Comparison of ENCODE assay signal across 8 cellular contexts in the genomic region with DNA sequence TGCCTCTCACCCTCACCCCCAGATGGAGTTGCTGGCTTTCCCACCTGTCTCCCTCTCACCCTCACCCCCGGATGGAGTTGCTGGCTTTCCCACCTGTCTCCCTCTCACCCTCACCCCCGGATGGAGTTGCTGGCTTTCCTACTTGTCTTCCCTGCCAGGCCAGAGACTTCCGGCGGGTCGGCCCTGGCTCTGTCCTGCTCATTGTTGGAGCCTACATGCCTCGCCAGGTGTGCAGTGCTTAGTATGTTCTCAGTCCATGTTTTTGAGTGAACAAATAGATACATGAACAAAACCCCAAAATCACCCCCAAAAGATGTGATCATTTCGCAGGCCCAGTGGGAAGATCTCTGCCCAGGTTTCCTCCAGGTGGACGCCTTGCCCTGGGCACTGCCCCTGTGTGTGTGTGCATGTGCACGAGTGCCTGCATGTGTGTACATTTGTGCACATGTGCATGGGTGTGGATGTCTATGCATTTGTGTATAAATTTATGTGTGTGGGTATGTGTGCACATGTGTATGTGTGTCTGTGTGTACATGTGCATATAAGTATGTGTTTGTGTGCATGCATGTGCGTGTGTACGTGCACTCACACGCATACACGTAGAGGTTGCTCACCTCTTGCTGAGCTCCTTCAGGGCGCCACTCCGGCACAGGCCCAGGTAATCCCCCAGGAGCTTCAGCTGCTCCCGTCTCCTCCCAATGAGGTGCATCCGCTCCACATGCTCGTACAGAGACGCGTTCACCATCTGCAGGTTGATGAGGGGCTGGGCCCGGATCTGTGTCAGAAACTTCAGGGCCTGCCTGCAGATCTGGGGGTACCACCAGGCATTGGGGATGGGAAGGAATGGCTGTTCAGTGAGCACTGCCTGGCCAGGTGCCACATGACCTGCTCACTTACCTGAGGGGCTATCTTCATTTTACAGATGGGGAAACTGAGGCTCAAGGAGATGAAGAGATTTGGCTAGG. TPM values are rescaled to one million over a fixed set of nuclear protein-coding genes. Genes with fewer than 3 reads are reported as not detected.
A peak's percentile ranks its signal among the peaks of the same experiment; 100 is the strongest.
DNase-seq lines count a peak whose midpoint lies in the region; ATAC-seq, FAIRE-seq and TF ChIP-seq lines count a peak whose summit lies in the region.
"Not testable (repeated sequence)": the region's sequence is repeated elsewhere in the genome, so short reads cannot be mapped to it uniquely, and the experiment has no call there.

No MANE protein-coding gene starts in this region.

- not testable (repeated sequence) for H3K79me2 ChIP-seq in PC-9 (ENCODE audit: low read depth); K562 (ENCODE audit: control insufficient read depth, insufficient read depth, low read length)

- ATAC-seq in activated CD8-positive, alpha-beta T cell treated with anti-CD3 and anti-CD28 coated beads, Interleukin-2, amount 10 ng/mL, durations not matched to agents 7 days and 5 days; K562; natural killer cell; upper lobe of left lung (ENCODE audit: low FRiP score in 2 of 2): not testable (repeated sequence)

- H3K4me2 ChIP-seq in PC-9, result 0 out of 2 replicates have a peak overlapping the region, but pooled peaks have one; percentile 37
- not testable (repeated sequence) for H3K4me2 ChIP-seq in K562 (ENCODE audit: insufficient read depth, low read length)

- not testable (repeated sequence) for H3K27me3 Mint-ChIP-seq in activated CD8-positive, alpha-beta T cell treated with anti-CD3 and anti-CD28 coated beads, Interleukin-2, amount 10 ng/mL, durations not matched to agents 7 days and 5 days (ENCODE audit: low read depth); endothelial cell (ENCODE audit: unreplicated experiment); natural killer cell (ENCODE audit: low read depth in 2 of 2)

- BruUV-seq in PC-9 (replicated peaks; lab: Mats Ljungman, UMichigan); K562 (replicated peaks; lab: Mats Ljungman, UMichigan): not testable (repeated sequence)

- DNase-seq in GM12891 (ENCODE audit: insufficient read length, low spot score); PC-9; activated CD8-positive, alpha-beta T cell treated with anti-CD3 and anti-CD28 coated beads, Interleukin-2, amount 10 ng/mL, durations not matched to agents 7 days and 5 days; K562 (ENCODE audit: extremely low read depth in 1 of 4, low spot score in 3 of 4); endothelial cell (ENCODE audit: low spot score); natural killer cell: not testable (repeated sequence)
- peak; percentile 32 for DNase-seq in islet precursor cell
- DNase-seq in upper lobe of left lung, result peak in 1 of 2 donors; percentile 38

- in situ Hi-C loops in K562 (cut with MboI), result loop anchor here (25.0 kb wide), 1 partner anchor 1067 kb away; a partner anchor contains a TSS

- not testable (repeated sequence) for H3K36me3 ChIP-seq in PC-9 (ENCODE audit: low read depth); K562 (ENCODE audit: control insufficient read depth, insufficient read depth, low read length)
- H3K36me3 ChIP-seq in upper lobe of left lung, result peaks cover 0 to 31% (median 16%) of the 10 kb centered on the region in 4 donors

- H3K27ac Mint-ChIP-seq in activated CD8-positive, alpha-beta T cell treated with anti-CD3 and anti-CD28 coated beads, Interleukin-2, amount 10 ng/mL, durations not matched to agents 7 days and 5 days, result peak overlapping the region; percentile 64
- H3K27ac Mint-ChIP-seq in endothelial cell (ENCODE audit: unreplicated experiment) (peak overlapping the region; percentile 79), natural killer cell (peak overlapping the region; percentile 84 to 89)

- not testable (repeated sequence) for TF ChIP-seq POLR2A in GM12891 (IDR thresholded peaks at IDR 0.05; ENCODE audit: low read depth, low read length); K562 (conservative IDR thresholded peaks at IDR 0.05); upper lobe of left lung (IDR thresholded peaks at IDR 0.05)

- CTCF ChIA-PET in PC-9 (lab: Charles Lee); activated CD8-positive, alpha-beta T cell treated with anti-CD3 and anti-CD28 coated beads, Interleukin-2, amount 10 ng/mL, durations not matched to agents 7 days and 5 days (lab: Charles Lee); K562 (lab: Yijun Ruan, JAX; ENCODE audit: low intra/inter-chr PET ratio): not testable (repeated sequence)

- intact Hi-C loops in PC-9 (cut with micrococcal nuclease; ENCODE audit: unreplicated experiment); K562 (cut with micrococcal nuclease); natural killer cell (cut with micrococcal nuclease): not testable (repeated sequence)

- not testable (repeated sequence) for TF ChIP-seq RAD21 in K562 (CRISPR knock-in tag; conservative IDR thresholded peaks at IDR 0.05 in 1 of 2, IDR thresholded peaks at IDR 0.05 in 1 of 2)

- H3K4me1 Mint-ChIP-seq in activated CD8-positive, alpha-beta T cell treated with anti-CD3 and anti-CD28 coated beads, Interleukin-2, amount 10 ng/mL, durations not matched to agents 7 days and 5 days (ENCODE audit: low read depth), result peaks cover 49% of the 10 kb centered on the region
- H3K4me1 Mint-ChIP-seq in endothelial cell (ENCODE audit: unreplicated experiment), result peaks cover 29% of the 10 kb centered on the region
- peaks cover 14 to 32% of the 10 kb centered on the region in 2 donors for H3K4me1 Mint-ChIP-seq in natural killer cell

- TF ChIP-seq CTCF in PC-9 (conservative IDR thresholded peaks at IDR 0.05); K562 (IDR thresholded peaks at IDR 0.05 in 2 of 3, conservative IDR thresholded peaks at IDR 0.05 in 1 of 3; ENCODE audit: insufficient read depth in 2 of 3, low read depth in 1 of 3, low read length in 3 of 3); endothelial cell (IDR thresholded peaks at IDR 0.05; ENCODE audit: unreplicated experiment); natural killer cell (IDR thresholded peaks at IDR 0.05); upper lobe of left lung (IDR thresholded peaks at IDR 0.05): not testable (repeated sequence)

- POLR2A ChIA-PET in PC-9 (lab: Charles Lee; ENCODE audit: unreplicated experiment); activated CD8-positive, alpha-beta T cell treated with anti-CD3 and anti-CD28 coated beads, Interleukin-2, amount 10 ng/mL, durations not matched to agents 7 days and 5 days (lab: Charles Lee); K562 (lab: Yijun Ruan, JAX): not testable (repeated sequence)

- H3K9ac ChIP-seq in K562 (ENCODE audit: insufficient read depth in 1 of 2, low read depth in 2 of 2, low read length in 2 of 2), result not testable (repeated sequence)

- H3F3A ChIP-seq in PC-9 (ENCODE audit: insufficient read depth, low read depth), result peaks cover 26% of the 10 kb centered on the region

- H3K9me2 ChIP-seq in PC-9 (ENCODE audit: insufficient read depth), result not testable (repeated sequence)

- 93% methylated on average over 17 of the region's 21 CpGs for WGBS in K562 (ENCODE audit: insufficient coverage, low coverage, missing lambda C conversion rate)
- 92% methylated on average over 11 to 21 of the region's 21 CpGs for WGBS in upper lobe of left lung, 2 donors

- H3K9me3 Mint-ChIP-seq in activated CD8-positive, alpha-beta T cell treated with anti-CD3 and anti-CD28 coated beads, Interleukin-2, amount 10 ng/mL, durations not matched to agents 7 days and 5 days (ENCODE audit: insufficient read depth); endothelial cell (ENCODE audit: unreplicated experiment); natural killer cell: not testable (repeated sequence)

- not testable (repeated sequence) for H3K4me3 Mint-ChIP-seq in activated CD8-positive, alpha-beta T cell treated with anti-CD3 and anti-CD28 coated beads, Interleukin-2, amount 10 ng/mL, durations not matched to agents 7 days and 5 days; natural killer cell
- peak overlapping the region; percentile 69 for H3K4me3 Mint-ChIP-seq in endothelial cell (ENCODE audit: unreplicated experiment)

- not testable (repeated sequence) for H3K27me3 ChIP-seq in PC-9 (ENCODE audit: insufficient read depth, low read depth); K562 (ENCODE audit: control insufficient read depth in 2 of 2, insufficient read depth in 2 of 2, low read length in 2 of 2); upper lobe of left lung

- H4K20me1 ChIP-seq in PC-9 (ENCODE audit: insufficient read depth); K562 (replicated peaks; ENCODE audit: control insufficient read depth, insufficient read depth, low read length): not testable (repeated sequence)

- not testable (repeated sequence) for TF ChIP-seq EP300 in K562 (IDR thresholded peaks at IDR 0.05; ENCODE audit: low read length); upper lobe of left lung (IDR thresholded peaks at IDR 0.05)

- peaks cover 36% of the 10 kb centered on the region for H3K4me1 ChIP-seq in PC-9 (replicated peaks; ENCODE audit: insufficient read depth)
- not testable (repeated sequence) for H3K4me1 ChIP-seq in K562 (replicated peaks in 1 of 2; ENCODE audit: control insufficient read depth in 2 of 2, insufficient read depth in 2 of 2, low read length in 2 of 2)
- H3K4me1 ChIP-seq in upper lobe of left lung, result peaks cover 16 to 26% (median 23%) of the 10 kb centered on the region in 4 donors

- not testable (repeated sequence) for H3K27ac ChIP-seq in PC-9; K562 (ENCODE audit: extremely low read depth, low read depth, low read length)
- peak overlapping the region in 3 of 4 donors; percentile 54 to 70 (median 66) for H3K27ac ChIP-seq in upper lobe of left lung

- H3K9me1 ChIP-seq in K562 (ENCODE audit: control insufficient read depth, insufficient read depth, low read length), result not testable (repeated sequence)

- peaks cover 29% of the 10 kb centered on the region for H3K36me3 Mint-ChIP-seq in activated CD8-positive, alpha-beta T cell treated with anti-CD3 and anti-CD28 coated beads, Interleukin-2, amount 10 ng/mL, durations not matched to agents 7 days and 5 days (ENCODE audit: low read depth)
- not testable (repeated sequence) for H3K36me3 Mint-ChIP-seq in endothelial cell (ENCODE audit: low read depth, unreplicated experiment); natural killer cell

- not testable (repeated sequence) for H3K4me3 ChIP-seq in PC-9, K562, upper lobe of left lung

- FAIRE-seq in GM12891 (lab: Jason Lieb, UNC) (peak; percentile 69), K562 (lab: Jason Lieb, UNC) (peak; percentile 55)

- H3K9me3 ChIP-seq in PC-9 (ENCODE audit: insufficient read depth, low read depth); K562 (replicated peaks; ENCODE audit: control insufficient read depth, insufficient read depth, low read depth, low read length); upper lobe of left lung: not testable (repeated sequence)

- not testable (repeated sequence) for H2AFZ ChIP-seq in PC-9; K562 (ENCODE audit: low read depth, low read length)

RNA-seq across cellular contexts. Expression of a gene that starts 12.5 kb away (rescaled TPM):
- polyA plus RNA-seq in GM12891 (2012; ENCODE audit: low read depth, missing spikeins), result 16.0 TPM
- total RNA-seq in PC-9 (2021) (60.6 and 61.4 TPM in 2 replicates), K562 (2014; rRNA removed) (2.7 and 3.4 TPM in 2 replicates), K562 (2014; rRNA removed; fragmentation: Illumina TruSeq; extraction: Trizol) (0.64 and 1.1 TPM in 2 replicates), K562 (2015; rRNA removed; fragmentation: Illumina TruSeq; extraction: Trizol) (1.2 and 2.1 TPM in 2 replicates), K562 (2021) (3.0 and 3.7 TPM in 2 replicates), endothelial cell (ENCODE audit: unreplicated experiment) (155 TPM), natural killer cell (100 to 1,000 TPM; 125 to 141 (median 126) TPM), upper lobe of left lung (100 to 1,000 TPM in 1 of 6 donors, 10 to 100 TPM in 5; 46.1 to 243 (median 81.4) TPM)
- total RNA-seq in activated CD8-positive, alpha-beta T cell treated with anti-CD3 and anti-CD28 coated beads, Interleukin-2, amount 10 ng/mL, durations not matched to agents 7 days and 5 days, result 100 to 1,000 TPM; 100 to 106 TPM
- total RNA-seq in K562 (2011; cell fraction: chromatin; rRNA removed; ENCODE audit: low replicate concordance), result 9.9 and 43.4 TPM in 2 replicates
- 15.5 and 24.8 TPM in 2 replicates for total RNA-seq in K562 (2011; cell fraction: nucleolus; rRNA removed)
- total RNA-seq in K562 (2011; cell fraction: nucleoplasm; rRNA removed), result 11.3 and 12.3 TPM in 2 replicates
- polyA plus RNA-seq in K562 (2011; rRNA removed) (4.6 and 6.0 TPM in 2 replicates), K562 (2014; fragmentation: Illumina TruSeq; extraction: Trizol) (1.8 and 1.9 TPM in 2 replicates), K562 (2014; fragmentation: Nextera tagmentation; extraction: Ambion mirVana) (under 1 TPM; 0.04 to 0.06 TPM), K562 (2014; rRNA removed) (2.9 and 3.8 TPM in 2 replicates)
- polyA plus RNA-seq in K562 (2011; cell fraction: cytosol; rRNA removed), result 3.5 and 9.2 TPM in 2 replicates
- 43.0 and 76.4 TPM in 2 replicates for polyA plus RNA-seq in K562 (2011; cell fraction: nucleus; rRNA removed)
- polyA plus RNA-seq in K562 (2012), result 1.8 and 4.2 TPM in 2 replicates
- polyA minus RNA-seq in K562 (2011; rRNA and poly(A)+ RNA removed), result 2.3 and 2.8 TPM in 2 replicates
- 3.5 and 3.8 TPM in 2 replicates for polyA minus RNA-seq in K562 (2011; cell fraction: cytosol; rRNA and poly(A)+ RNA removed)
- polyA minus RNA-seq in K562 (2011; cell fraction: nucleus; rRNA and poly(A)+ RNA removed), result 10.3 and 16.0 TPM in 2 replicates

RNA-seq across cellular contexts. Expression of a gene that starts 45.4 kb away (rescaled TPM):
- polyA plus RNA-seq in GM12891 (2012; ENCODE audit: low read depth, missing spikeins), result 5.7 TPM
- total RNA-seq in PC-9 (2021), result 42.5 and 49.6 TPM in 2 replicates
- 10 to 100 TPM; 50.5 to 52.7 TPM for total RNA-seq in activated CD8-positive, alpha-beta T cell treated with anti-CD3 and anti-CD28 coated beads, Interleukin-2, amount 10 ng/mL, durations not matched to agents 7 days and 5 days
- 46.6 and 80.6 TPM in 2 replicates for total RNA-seq in K562 (2011; cell fraction: chromatin; rRNA removed; ENCODE audit: low replicate concordance)
- 31.8 and 34.4 TPM in 2 replicates for total RNA-seq in K562 (2011; cell fraction: nucleolus; rRNA removed)
- 47.3 and 54.0 TPM in 2 replicates for total RNA-seq in K562 (2011; cell fraction: nucleoplasm; rRNA removed)
- 5.4 and 6.2 TPM in 2 replicates for total RNA-seq in K562 (2014; rRNA removed)
- total RNA-seq in K562 (2014; rRNA removed; fragmentation: Illumina TruSeq; extraction: Trizol), result 4.0 and 4.8 TPM in 2 replicates
- 5.8 and 6.0 TPM in 2 replicates for total RNA-seq in K562 (2015; rRNA removed; fragmentation: Illumina TruSeq; extraction: Trizol)
- total RNA-seq in K562 (2021), result 16.8 and 23.3 TPM in 2 replicates
- polyA plus RNA-seq in K562 (2011; rRNA removed), result 8.4 and 10.7 TPM in 2 replicates
- polyA plus RNA-seq in K562 (2011; cell fraction: cytosol; rRNA removed), result 5.5 and 11.7 TPM in 2 replicates
- polyA plus RNA-seq in K562 (2011; cell fraction: nucleus; rRNA removed), result 13.9 and 31.7 TPM in 2 replicates
- polyA plus RNA-seq in K562 (2012), result 11.9 and 27.8 TPM in 2 replicates
- polyA plus RNA-seq in K562 (2014; fragmentation: Illumina TruSeq; extraction: Trizol), result 9.0 and 10.8 TPM in 2 replicates
- polyA plus RNA-seq in K562 (2014; fragmentation: Nextera tagmentation; extraction: Ambion mirVana), result under 1 TPM; 0.13 to 0.37 TPM
- 5.7 and 12.4 TPM in 2 replicates for polyA plus RNA-seq in K562 (2014; rRNA removed)
- polyA minus RNA-seq in K562 (2011; rRNA and poly(A)+ RNA removed), result 22.7 and 26.7 TPM in 2 replicates
- 22.3 and 23.7 TPM in 2 replicates for polyA minus RNA-seq in K562 (2011; cell fraction: cytosol; rRNA and poly(A)+ RNA removed)
- 12.0 and 19.0 TPM in 2 replicates for polyA minus RNA-seq in K562 (2011; cell fraction: nucleus; rRNA and poly(A)+ RNA removed)
- 46.6 TPM for total RNA-seq in endothelial cell (ENCODE audit: unreplicated experiment)
- total RNA-seq in natural killer cell, result 100 to 1,000 TPM; 140 to 160 (median 158) TPM
- total RNA-seq in upper lobe of left lung, result 100 to 1,000 TPM in 2 of 6 donors, 10 to 100 TPM in 4; 52.1 to 229 (median 72.0) TPM
